ENCODE assay signal across 9 cellular contexts in genomic region chr10:70234668-70235447, GRCh38. TPM values are rescaled to one million over a fixed set of nuclear protein-coding genes. Genes with fewer than 3 reads are reported as not detected.
A peak's percentile ranks its signal among the peaks of the same experiment; 100 is the strongest.
DNase-seq lines count a peak whose midpoint lies in the region; ATAC-seq and TF ChIP-seq lines count a peak whose summit lies in the region.
"Had no signal": no experiment of that assay in that cellular context is flagged by ENCODE, and none has a peak within 500 bp of the region (broad histone marks: within the 10 kb centered on the region; RNA-seq: fewer than 3 reads in every experiment).

No MANE protein-coding gene starts in this region.

- no peaks in the 10 kb centered on the region for H3K36me3 ChIP-seq in CD4-positive, CD25-positive, alpha-beta regulatory T cell (ENCODE audit: control insufficient read depth, insufficient read depth, low read length)

- no peak overlapping the region for H3K27ac ChIP-seq in CD4-positive, CD25-positive, alpha-beta regulatory T cell (ENCODE audit: insufficient read depth, low read length, poor library complexity, severe bottlenecking)

- no peak overlapping the region for H3K27ac Mint-ChIP-seq in CD4-positive, CD25-positive, alpha-beta regulatory T cell
- H3K27ac Mint-ChIP-seq in IgD-negative memory B cell: no peak overlapping the region

- peaks cover 14% of the 10 kb centered on the region for H3K4me1 ChIP-seq in CD4-positive, CD25-positive, alpha-beta regulatory T cell (ENCODE audit: control insufficient read depth, insufficient read depth, low read length, poor library complexity, severe bottlenecking)

- H3K4me3 ChIP-seq in CD4-positive, CD25-positive, alpha-beta regulatory T cell (ENCODE audit: low read depth, low read length): no peak overlapping the region
- H3K4me3 ChIP-seq in cardiac fibroblast (replicated peaks in 1 of 2; ENCODE audit: low read depth in 2 of 2, low read length in 2 of 2): no peak overlapping the region

- no peaks in the 10 kb centered on the region for H3K27me3 Mint-ChIP-seq in CD4-positive, CD25-positive, alpha-beta regulatory T cell
- H3K27me3 Mint-ChIP-seq in IgD-negative memory B cell: no peaks in the 10 kb centered on the region

- no peak for ATAC-seq in CD4-positive, CD25-positive, alpha-beta regulatory T cell (ENCODE audit: low read depth in 2 of 2)
- peak; percentile 60 for ATAC-seq in omental fat pad (ENCODE audit: low FRiP score)

- H3K4me3 Mint-ChIP-seq in CD4-positive, CD25-positive, alpha-beta regulatory T cell: peak overlapping the region; percentile 26 to 61 (median 36)
- peak overlapping the region in 3 of 4 donors; percentile 13 to 33 (median 22) for H3K4me3 Mint-ChIP-seq in IgD-negative memory B cell

- TF ChIP-seq CTCF in cardiac fibroblast (IDR thresholded peaks at IDR 0.05; ENCODE audit: low read depth, low read length) (no peak), omental fat pad (IDR thresholded peaks at IDR 0.05) (no peak), GM10248 (IDR thresholded peaks at IDR 0.05; ENCODE audit: control extremely low read depth, extremely low read depth, low read depth, missing control alignments) (no peak)

- H3K9me3 ChIP-seq in CD4-positive, CD25-positive, alpha-beta regulatory T cell (ENCODE audit: control insufficient read depth in 2 of 2, low read length in 2 of 2): no peaks in the 10 kb centered on the region

- peaks cover 5% of the 10 kb centered on the region for H3K36me3 Mint-ChIP-seq in CD4-positive, CD25-positive, alpha-beta regulatory T cell
- H3K36me3 Mint-ChIP-seq in IgD-negative memory B cell: no peaks in the 10 kb centered on the region

- peaks cover 0 to 3% (median 0%) of the 10 kb centered on the region in 7 donors for H3K9me3 Mint-ChIP-seq in CD4-positive, CD25-positive, alpha-beta regulatory T cell
- H3K9me3 Mint-ChIP-seq in IgD-negative memory B cell: no peaks in the 10 kb centered on the region

- CTCF ChIA-PET in GM10248 (lab: Yijun Ruan, JAX): interaction anchor here (7.5 kb wide), 1 partner anchor 13 kb away, joined by 83 read pairs; no protein-coding TSS in a partner anchor

- H3K4me1 Mint-ChIP-seq in CD4-positive, CD25-positive, alpha-beta regulatory T cell: peaks cover 7 to 26% (median 20%) of the 10 kb centered on the region in 4 donors
- peaks cover 6 to 12% (median 10%) of the 10 kb centered on the region in 3 donors for H3K4me1 Mint-ChIP-seq in IgD-negative memory B cell

- DNase-seq in CD4-positive, CD25-positive, alpha-beta regulatory T cell: peak in 1 of 3 donors; percentile 8
- DNase-seq in cardiac fibroblast (ENCODE audit: low read depth in 2 of 2) (peak; percentile 41 to 86), omental fat pad (ENCODE audit: low spot score) (no peak), GM10248 (ENCODE audit: extremely low spot score) (no peak), Ammon's horn (ENCODE audit: low spot score) (no peak), NOMO-1 treated with dmso at 0.1 percent for 144 hours (lab: John Stamatoyannopoulos, UW; ENCODE audit: unreplicated experiment) (no peak)
- no peak for DNase-seq in stimulated activated CD4-positive, alpha-beta T cell treated with anti-CD3 and anti-CD28 coated beads, Interleukin-4, amount 100 ng/mL, for 24 hours

- POLR2A ChIA-PET in GM10248 (lab: Yijun Ruan, JAX): no interaction called here

- H3K27me3 ChIP-seq in CD4-positive, CD25-positive, alpha-beta regulatory T cell (ENCODE audit: control insufficient read depth, insufficient read depth, low read length): no peaks in the 10 kb centered on the region

RNA-seq across cellular contexts. Expression of gene PPA1, which starts 1.6 kb away (rescaled TPM):
- 54.3 TPM for total RNA-seq in CD4-positive, CD25-positive, alpha-beta regulatory T cell
- 100 to 1,000 TPM; 142 to 232 (median 167) TPM for polyA plus RNA-seq in CD4-positive, CD25-positive, alpha-beta regulatory T cell
- polyA plus RNA-seq in IgD-negative memory B cell: 76.4 TPM
- 100 to 1,000 TPM in 3 of 4 donors, 10 to 100 TPM in 1; 92.4 to 331 (median 217) TPM for total RNA-seq in omental fat pad

RNA-seq across cellular contexts. Expression of gene NPFFR1, which starts 48.9 kb away (rescaled TPM):
- not detected for total RNA-seq in CD4-positive, CD25-positive, alpha-beta regulatory T cell
- polyA plus RNA-seq in CD4-positive, CD25-positive, alpha-beta regulatory T cell: not detected
- polyA plus RNA-seq in IgD-negative memory B cell: not detected
- total RNA-seq in omental fat pad: 1 to 10 TPM in 1 of 4 donors, under 1 TPM in 2, not detected in 1; 0.19 to 3.4 (median 0.60) TPM
- total RNA-seq: T-helper 2 cell treated with Interferon-gamma antibody and Interleukin-4, amounts not matched to agents 100 ng/mL and 5 ng/mL, for 36 hours had no signal

Comparison
In these comparisons a context has a peak if more than half of its experiments do, and no peak if none do; other contexts are left out.
1. DNase-seq: peak in cardiac fibroblast (2 of 2); none in omental fat pad (single experiment), stimulated activated CD4-positive, alpha-beta T cell treated with anti-CD3 and anti-CD28 coated beads, Interleukin-4, amount 100 ng/mL, for 24 hours (single experiment), GM10248 (single experiment), Ammon's horn (single experiment) and NOMO-1 treated with dmso at 0.1 percent for 144 hours (single experiment).